3 cellular contexts compared by ENCODE assay signal in genomic region chr18:5369513-5369912, GRCh38.
TF ChIP-seq lines count a peak whose summit lies in the region.

No MANE protein-coding gene starts in this region.

TF ChIP-seq in SK-N-SH, 30 proteins besides CTCF, POLR2A, EP300 and RAD21:
- no peak for TF ChIP-seq IRF3 (IDR thresholded peaks at IDR 0.05; ENCODE audit: low read depth, low read length)
- peak; percentile 33; the same call in 1 of the 2 replicates for TF ChIP-seq USF1 (IDR thresholded peaks at IDR 0.05; ENCODE audit: borderline replicate concordance, low read depth)
- no peak for TF ChIP-seq GATA2 (CRISPR knock-in tag; IDR thresholded peaks at IDR 0.05)
- TF ChIP-seq ELF1 (IDR thresholded peaks at IDR 0.05): no peak
- no peak for TF ChIP-seq RXRA (IDR thresholded peaks at IDR 0.05; ENCODE audit: borderline replicate concordance, low read depth)
- no peak for TF ChIP-seq CHD2 (IDR thresholded peaks at IDR 0.05; ENCODE audit: low read length, partially characterized antibody)

TF ChIP-seq in SK-N-SH treated with all-trans-retinoic acid at 6 μM for 48 hours, 23 proteins besides CTCF, POLR2A, EP300 and RAD21:
- no peak for TF ChIP-seq ISL1 (CRISPR knock-in tag; IDR thresholded peaks at IDR 0.05)
- TF ChIP-seq CREB5 (CRISPR knock-in tag; IDR thresholded peaks at IDR 0.05; ENCODE audit: low read depth): no peak
- no peak for TF ChIP-seq PPARA (CRISPR knock-in tag; IDR thresholded peaks at IDR 0.05; ENCODE audit: borderline replicate concordance)
- no peak for TF ChIP-seq ZNF70 (CRISPR knock-in tag; IDR thresholded peaks at IDR 0.05)
- TF ChIP-seq CSRNP3 (CRISPR knock-in tag; IDR thresholded peaks at IDR 0.05): no peak
- TF ChIP-seq CSDC2 (CRISPR knock-in tag; IDR thresholded peaks at IDR 0.05): no peak
- no peak for TF ChIP-seq TOX (CRISPR knock-in tag; IDR thresholded peaks at IDR 0.05; ENCODE audit: borderline replicate concordance)
- no peak for TF ChIP-seq ZNF565 (CRISPR knock-in tag; conservative IDR thresholded peaks at IDR 0.05; ENCODE audit: low read depth)
- no peak for TF ChIP-seq ZNF8 (CRISPR knock-in tag; IDR thresholded peaks at IDR 0.05)

TF ChIP-seq in H1, 55 proteins besides CTCF, POLR2A, EP300 and RAD21:
- TF ChIP-seq USF2 (IDR thresholded peaks at IDR 0.05; ENCODE audit: low read length) (peak; percentile 28; the same call in 1 of the 2 replicates), E2F6 (IDR thresholded peaks at IDR 0.05) (no peak)
